ENCODE assay signal across 12 cellular contexts in the genomic region with DNA sequence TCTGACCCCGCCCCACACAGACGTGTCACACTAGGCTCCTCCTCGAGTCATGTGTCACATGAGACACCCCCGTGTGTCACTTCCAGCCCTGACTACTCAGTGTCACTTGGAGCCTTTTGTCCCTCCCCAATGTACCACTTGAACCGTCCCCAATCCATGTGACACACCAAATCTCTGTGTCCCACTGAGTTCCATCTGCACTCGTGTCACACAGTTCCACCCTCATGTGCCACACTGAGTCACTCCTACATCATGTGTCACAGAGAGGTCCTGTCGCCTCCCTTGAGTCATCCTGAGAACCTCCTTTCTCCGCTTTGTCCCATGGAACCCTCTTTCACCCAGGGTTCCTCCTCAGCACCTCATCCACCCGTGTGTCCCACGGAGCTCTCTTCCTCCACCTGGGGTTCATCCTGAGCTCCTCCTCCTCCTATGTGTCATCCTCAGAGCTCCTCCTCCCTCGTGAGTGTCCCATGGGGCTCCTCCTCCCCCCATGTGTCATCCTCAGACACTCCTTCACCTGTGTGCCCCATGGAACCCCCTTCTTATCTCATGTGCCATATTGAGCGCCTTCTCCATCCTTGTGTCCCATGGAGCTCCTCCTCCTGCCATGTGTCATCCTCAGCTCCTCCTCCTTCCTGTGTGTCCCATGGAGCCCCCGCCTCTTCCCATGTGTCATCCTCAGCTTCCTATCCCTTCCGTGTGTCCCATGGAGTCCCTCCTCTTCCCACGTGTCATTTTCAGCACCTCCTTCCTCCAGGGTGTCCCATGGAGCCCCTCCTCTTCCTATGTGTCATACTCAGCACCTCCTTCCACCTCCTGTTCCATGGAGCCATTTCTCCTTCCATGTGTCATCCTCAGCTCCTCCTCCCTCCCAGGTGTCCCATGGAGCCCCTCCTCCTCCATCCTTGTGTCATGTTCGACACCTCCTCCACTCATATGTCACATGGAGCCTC. TPM values are rescaled to one million over a fixed set of nuclear protein-coding genes. Genes with fewer than 3 reads are reported as not detected.
DNase-seq lines count a peak whose midpoint lies in the region; ATAC-seq and TF ChIP-seq lines count a peak whose summit lies in the region.
"Had no signal": no experiment of that assay in that cellular context is flagged by ENCODE, and none has a peak within 500 bp of the region (broad histone marks: within the 10 kb centered on the region; RNA-seq: fewer than 3 reads in every experiment).

No MANE protein-coding gene starts in this region.

- BruUV-seq in MCF 10A (replicated peaks; lab: Mats Ljungman, UMichigan): no TSS peak

- no peaks in the 10 kb centered on the region for H3K79me1 ChIP-seq in mesendoderm (ENCODE audit: low read length)

- H2BK5ac ChIP-seq in mesendoderm (ENCODE audit: low read length): no peak overlapping the region

- H3K18ac ChIP-seq in mesendoderm (ENCODE audit: low read length): no peak overlapping the region

- no peak overlapping the region for H3K4me2 ChIP-seq in mesendoderm (ENCODE audit: low read length)
- H3K4me2 ChIP-seq: smooth muscle cell had no signal

- POLR2A ChIA-PET in CD8-positive, alpha-beta memory T cell (lab: Charles Lee): no interaction called here
- POLR2A ChIA-PET in HEK293 (lab: Yijun Ruan, JAX): no interaction called here
- POLR2A ChIA-PET in MCF 10A (lab: Yijun Ruan, JAX): no interaction called here

- WGBS in mesendoderm (ENCODE audit: extremely low coverage, insufficient coverage, low lambda C conversion rate): no CpG with 5 or more reads among the region's 16 CpGs

- no peaks in the 10 kb centered on the region for H3K79me2 ChIP-seq in mesendoderm (ENCODE audit: control insufficient read depth, insufficient read depth, low read length)

- H3K9me3 Mint-ChIP-seq in CD8-positive, alpha-beta memory T cell: no peaks in the 10 kb centered on the region
- H3K9me3 Mint-ChIP-seq in MCF 10A (ENCODE audit: unreplicated experiment): peaks cover 12% of the 10 kb centered on the region
- H3K9me3 Mint-ChIP-seq: stimulated activated naive CD8-positive, alpha-beta T cell treated with anti-CD3 and anti-CD28 coated beads, Interleukin-15, Interleukin-2, amounts not matched to agents 100 ng/mL and 50 ng/mL, for 24 hours had no signal

- peaks cover 0 to 4% of the 10 kb centered on the region in 2 donors for H3K27me3 Mint-ChIP-seq in CD8-positive, alpha-beta memory T cell
- H3K27me3 Mint-ChIP-seq in MCF 10A (ENCODE audit: insufficient read depth, unreplicated experiment): no peaks in the 10 kb centered on the region
- H3K27me3 Mint-ChIP-seq: stimulated activated naive CD8-positive, alpha-beta T cell treated with anti-CD3 and anti-CD28 coated beads, Interleukin-15, Interleukin-2, amounts not matched to agents 100 ng/mL and 50 ng/mL, for 24 hours had no signal

- CTCF ChIA-PET in CD8-positive, alpha-beta memory T cell (lab: Charles Lee): no interaction called here
- CTCF ChIA-PET in HEK293 (lab: Yijun Ruan, JAX) (interaction anchor here (0.5 to 1.0 kb wide), 2 partner anchors 8 to 49 kb away, joined by 3 read pairs; no protein-coding TSS in a partner anchor), MCF 10A (lab: Yijun Ruan, JAX) (no interaction called here)

- H3K9me3 ChIP-seq in CD8-positive, alpha-beta memory T cell (ENCODE audit: low read length): no peaks in the 10 kb centered on the region
- no peaks in the 10 kb centered on the region for H3K9me3 ChIP-seq in HEK293 (ENCODE audit: control insufficient read depth, insufficient read depth, low read depth, low read length)

- intact Hi-C loops in MCF 10A (cut with micrococcal nuclease): no loop called here

- no peaks in the 10 kb centered on the region for H3K4me1 ChIP-seq in CD8-positive, alpha-beta memory T cell (ENCODE audit: insufficient read depth, low read length)
- H3K4me1 ChIP-seq in HEK293 (ENCODE audit: control insufficient read depth, insufficient read depth, low read length) (no peaks in the 10 kb centered on the region), mesendoderm (ENCODE audit: control insufficient read depth, low read depth, low read length) (no peaks in the 10 kb centered on the region)

- H3K4me3 ChIP-seq in CD8-positive, alpha-beta memory T cell (ENCODE audit: low read length): no peak overlapping the region
- H3K4me3 ChIP-seq in HEK293 (ENCODE audit: low read depth, low read length): no peak overlapping the region
- H3K4me3 ChIP-seq in mesendoderm (ENCODE audit: low read length): no peak overlapping the region
- H3K4me3 ChIP-seq: smooth muscle cell had no signal

- H4K5ac ChIP-seq in mesendoderm (ENCODE audit: low read length): no peak overlapping the region

- H3K56ac ChIP-seq in mesendoderm (ENCODE audit: low read length): no peak overlapping the region

- no peak overlapping the region for H3K23ac ChIP-seq in mesendoderm (ENCODE audit: low read length)

- no peak overlapping the region for H2BK120ac ChIP-seq in mesendoderm (ENCODE audit: low read depth, low read length)

- peak in 1 of 5 donors; percentile 26 for DNase-seq in CD8-positive, alpha-beta memory T cell
- peak; percentile 28 for DNase-seq in MCF 10A (ENCODE audit: unreplicated experiment)
- DNase-seq in mesendoderm: peak; percentile 19
- DNase-seq in DMS79 treated with DMSO at 0.1 percent for 48 hours (lab: John Stamatoyannopoulos, UW): no peak
- DNase-seq: activated CD4-positive, CD25-positive, alpha-beta regulatory T cell; MM.1S had no signal

- H3K27ac Mint-ChIP-seq in CD8-positive, alpha-beta memory T cell: peak overlapping the region in 1 of 8 donors; percentile 91
- H3K27ac Mint-ChIP-seq in MCF 10A (ENCODE audit: low read depth, unreplicated experiment): peak overlapping the region; percentile 32
- H3K27ac Mint-ChIP-seq: stimulated activated naive CD8-positive, alpha-beta T cell treated with anti-CD3 and anti-CD28 coated beads, Interleukin-15, Interleukin-2, amounts not matched to agents 100 ng/mL and 50 ng/mL, for 24 hours had no signal

- H3K36me3 Mint-ChIP-seq in CD8-positive, alpha-beta memory T cell: no peaks in the 10 kb centered on the region
- no peaks in the 10 kb centered on the region for H3K36me3 Mint-ChIP-seq in MCF 10A (ENCODE audit: insufficient read depth, unreplicated experiment)

- ATAC-seq in GM19328 (IDR thresholded peaks at IDR 0.05; ENCODE audit: unreplicated experiment): no peak
- no peak for ATAC-seq in GM18867 (IDR thresholded peaks at IDR 0.05; ENCODE audit: unreplicated experiment)

- no peaks in the 10 kb centered on the region for H3K27me3 ChIP-seq in CD8-positive, alpha-beta memory T cell (ENCODE audit: insufficient read depth, low read length, poor library complexity, severe bottlenecking)
- no peaks in the 10 kb centered on the region for H3K27me3 ChIP-seq in mesendoderm (ENCODE audit: insufficient read depth, low read length, poor library complexity)

- no peak overlapping the region for H3K9ac ChIP-seq in mesendoderm (ENCODE audit: low read length)

- TF ChIP-seq CTCF in HEK293 (tag by site-specific recombination; IDR thresholded peaks at IDR 0.05) (no peak), MCF 10A (IDR thresholded peaks at IDR 0.05; ENCODE audit: unreplicated experiment) (no peak)

- no peak overlapping the region for H2AK5ac ChIP-seq in mesendoderm (ENCODE audit: low read length)

- peak overlapping the region; percentile 54 for H3K27ac ChIP-seq in CD8-positive, alpha-beta memory T cell (ENCODE audit: low read depth, low read length)
- H3K27ac ChIP-seq in HEK293 (ENCODE audit: extremely low read depth, low read depth, low read length) (no peak overlapping the region), mesendoderm (ENCODE audit: low read depth, low read length) (no peak overlapping the region)

- H3K4ac ChIP-seq in mesendoderm (ENCODE audit: low read depth, low read length): no peak overlapping the region

- no peaks in the 10 kb centered on the region for H3K36me3 ChIP-seq in CD8-positive, alpha-beta memory T cell (ENCODE audit: insufficient read depth, low read length)
- no peaks in the 10 kb centered on the region for H3K36me3 ChIP-seq in HEK293 (ENCODE audit: control insufficient read depth in 2 of 2, insufficient read depth in 1 of 2, low read length in 2 of 2)
- no peaks in the 10 kb centered on the region for H3K36me3 ChIP-seq in mesendoderm (ENCODE audit: control insufficient read depth, insufficient read depth, low read length)

- no peaks in the 10 kb centered on the region for H3K4me1 Mint-ChIP-seq in CD8-positive, alpha-beta memory T cell
- H3K4me1 Mint-ChIP-seq in MCF 10A (ENCODE audit: insufficient read depth, unreplicated experiment): peaks cover 10% of the 10 kb centered on the region

- no peak overlapping the region for H2BK15ac ChIP-seq in mesendoderm (replicated peaks; ENCODE audit: low read depth)

- no peak overlapping the region for H3K4me3 Mint-ChIP-seq in CD8-positive, alpha-beta memory T cell
- no peak overlapping the region for H3K4me3 Mint-ChIP-seq in MCF 10A (ENCODE audit: unreplicated experiment)
- H3K4me3 Mint-ChIP-seq: stimulated activated naive CD8-positive, alpha-beta T cell treated with anti-CD3 and anti-CD28 coated beads, Interleukin-15, Interleukin-2, amounts not matched to agents 100 ng/mL and 50 ng/mL, for 24 hours had no signal

- no peak overlapping the region for H4K8ac ChIP-seq in mesendoderm (ENCODE audit: low read depth, low read length)

TF ChIP-seq in HEK293, 187 proteins besides CTCF, POLR2A, EP300 and RAD21 (continues in another document):
- TF ChIP-seq KLF17 (tag by site-specific recombination; IDR thresholded peaks at IDR 0.05): peak; percentile 51
- no peak for TF ChIP-seq ZNF664 (tag by site-specific recombination; IDR thresholded peaks at IDR 0.05)
- no peak for TF ChIP-seq ZNF140 (tag by site-specific recombination; IDR thresholded peaks at IDR 0.05)
- no peak for TF ChIP-seq BCL11A (tag by site-specific recombination; IDR thresholded peaks at IDR 0.05; ENCODE audit: low read depth)
- TF ChIP-seq ZNF19 (tag by site-specific recombination; IDR thresholded peaks at IDR 0.05; ENCODE audit: low read depth): no peak

RNA-seq across cellular contexts. Expression of gene RTL1, which starts 32.0 kb away (rescaled TPM):
- not detected for total RNA-seq in CD8-positive, alpha-beta memory T cell
- polyA plus RNA-seq in CD8-positive, alpha-beta memory T cell: not detected
- not detected in 2 replicates for total RNA-seq in MCF 10A (2022)
- 0.03 TPM for polyA plus RNA-seq in mesendoderm (2013, experiment 1 of 2)
- polyA plus RNA-seq in mesendoderm (2013, experiment 2 of 2): 0.03 TPM
- total RNA-seq: glomerular endothelial cell had no signal

RNA-seq across cellular contexts. Expression of gene MEG3, which starts 45.6 kb away (rescaled TPM):
- under 1 TPM in 1 of 2 experiments, not detected in 1; 0.13 TPM for total RNA-seq in CD8-positive, alpha-beta memory T cell
- polyA plus RNA-seq in CD8-positive, alpha-beta memory T cell: not detected
- total RNA-seq in MCF 10A (2022): not detected in 2 replicates
- polyA plus RNA-seq in mesendoderm (2013, experiment 1 of 2): 0.55 TPM
- polyA plus RNA-seq in mesendoderm (2013, experiment 2 of 2): 0.41 TPM
- total RNA-seq: smooth muscle cell had no signal
- polyA plus RNA-seq: smooth muscle cell had no signal
